In genomic region chr1:234770031-234770795, GRCh38 we compare ENCODE assay signal across 15 cellular contexts.
DNase-seq lines count a peak whose midpoint lies in the region; ATAC-seq and TF ChIP-seq lines count a peak whose summit lies in the region.
"Had no signal": no experiment of that assay in that cellular context is flagged by ENCODE, and none has a peak within 500 bp of the region (broad histone marks: within the 10 kb centered on the region; RNA-seq: fewer than 3 reads in every experiment).

No MANE protein-coding gene starts in this region.

- intact Hi-C loops in activated CD4-positive, alpha-beta memory T cell treated with anti-CD3 and anti-CD28 coated beads for 36 hours (cut with micrococcal nuclease) = loop anchor here (5.0 kb wide), 1 partner anchor 157 kb away; no protein-coding TSS in a partner anchor

- no peaks in the 10 kb centered on the region for H4K20me1 ChIP-seq in OCI-LY1 (ENCODE audit: insufficient read depth, low read length)

- H3K4me1 Mint-ChIP-seq in activated CD4-positive, alpha-beta memory T cell treated with anti-CD3 and anti-CD28 coated beads for 36 hours (ENCODE audit: low read depth) = peaks cover 68% of the 10 kb centered on the region
- H3K4me1 Mint-ChIP-seq in activated CD4-positive, alpha-beta memory T cell treated with anti-CD3 and anti-CD28 coated beads, Interleukin-2, amount 10 ng/mL, durations not matched to agents 7 days and 5 days = peaks cover 53% of the 10 kb centered on the region
- H3K4me1 Mint-ChIP-seq in progenitor cell of endocrine pancreas (ENCODE audit: low read depth) = peaks cover 27% of the 10 kb centered on the region

- H3K4me3 ChIP-seq in OCI-LY1 (ENCODE audit: low read depth, low read length, poor library complexity, severe bottlenecking) = no peak overlapping the region
- H3K4me3 ChIP-seq: heart left ventricle, thyroid gland had no signal

- H3K9ac ChIP-seq in OCI-LY1 (ENCODE audit: low read length) = no peak overlapping the region

- no peaks in the 10 kb centered on the region for H3K27me3 Mint-ChIP-seq in activated CD4-positive, alpha-beta memory T cell treated with anti-CD3 and anti-CD28 coated beads for 36 hours
- H3K27me3 Mint-ChIP-seq in activated CD4-positive, alpha-beta memory T cell treated with anti-CD3 and anti-CD28 coated beads, Interleukin-2, amount 10 ng/mL, durations not matched to agents 7 days and 5 days = no peaks in the 10 kb centered on the region
- no peaks in the 10 kb centered on the region for H3K27me3 Mint-ChIP-seq in progenitor cell of endocrine pancreas
- H3K27me3 Mint-ChIP-seq: effector memory CD8-positive, alpha-beta T cell had no signal

- H3F3A ChIP-seq in OCI-LY1 (ENCODE audit: insufficient read depth, low read length) = no peaks in the 10 kb centered on the region

- H3K27ac Mint-ChIP-seq in activated CD4-positive, alpha-beta memory T cell treated with anti-CD3 and anti-CD28 coated beads for 36 hours = peak overlapping the region; percentile 92
- H3K27ac Mint-ChIP-seq in activated CD4-positive, alpha-beta memory T cell treated with anti-CD3 and anti-CD28 coated beads, Interleukin-2, amount 10 ng/mL, durations not matched to agents 7 days and 5 days = no peak overlapping the region
- peak overlapping the region; percentile 22 for H3K27ac Mint-ChIP-seq in progenitor cell of endocrine pancreas

- peaks cover 2% of the 10 kb centered on the region for H3K9me3 Mint-ChIP-seq in activated CD4-positive, alpha-beta memory T cell treated with anti-CD3 and anti-CD28 coated beads for 36 hours
- peaks cover 3% of the 10 kb centered on the region for H3K9me3 Mint-ChIP-seq in activated CD4-positive, alpha-beta memory T cell treated with anti-CD3 and anti-CD28 coated beads, Interleukin-2, amount 10 ng/mL, durations not matched to agents 7 days and 5 days
- no peaks in the 10 kb centered on the region for H3K9me3 Mint-ChIP-seq in progenitor cell of endocrine pancreas (ENCODE audit: low read depth)
- H3K9me3 Mint-ChIP-seq: effector memory CD8-positive, alpha-beta T cell had no signal

- peak overlapping the region; percentile 93 for H3K27ac ChIP-seq in OCI-LY1 (ENCODE audit: low read depth, low read length, poor library complexity, severe bottlenecking)
- H3K27ac ChIP-seq: thyroid gland had no signal

- no peak for DNase-seq in activated CD4-positive, alpha-beta memory T cell treated with anti-CD3 and anti-CD28 coated beads for 36 hours
- DNase-seq in activated CD4-positive, alpha-beta memory T cell treated with anti-CD3 and anti-CD28 coated beads, Interleukin-2, amount 10 ng/mL, durations not matched to agents 7 days and 5 days = no peak
- DNase-seq in ecto neural progenitor cell (ENCODE audit: low spot score) (peak; percentile 67), progenitor cell of endocrine pancreas (ENCODE audit: low spot score, unreplicated experiment) (no peak), epidermal melanocyte (ENCODE audit: insufficient read length, low spot score) (no peak), glomerular visceral epithelial cell (ENCODE audit: extremely low spot score) (no peak)
- DNase-seq: activated CD4-positive, CD25-positive, alpha-beta regulatory T cell; effector memory CD8-positive, alpha-beta T cell; GF-D8; heart left ventricle; NCI-H2081 treated with DMSO at 0.1 percent for 48 hours; thyroid gland had no signal

- no peaks in the 10 kb centered on the region for H3K9me2 ChIP-seq in OCI-LY1 (ENCODE audit: low read depth, low read length)

- H2AFZ ChIP-seq in OCI-LY1 (ENCODE audit: low read length) = no peak overlapping the region

- H3K4me1 ChIP-seq in OCI-LY1 (ENCODE audit: insufficient read depth, low read length, severe bottlenecking) = peaks cover 54% of the 10 kb centered on the region

- H3K4me3 Mint-ChIP-seq in activated CD4-positive, alpha-beta memory T cell treated with anti-CD3 and anti-CD28 coated beads for 36 hours = peak overlapping the region; percentile 10
- no peak overlapping the region for H3K4me3 Mint-ChIP-seq in activated CD4-positive, alpha-beta memory T cell treated with anti-CD3 and anti-CD28 coated beads, Interleukin-2, amount 10 ng/mL, durations not matched to agents 7 days and 5 days
- H3K4me3 Mint-ChIP-seq in progenitor cell of endocrine pancreas (ENCODE audit: low read depth) = no peak overlapping the region

- CTCF ChIA-PET in activated CD4-positive, alpha-beta memory T cell treated with anti-CD3 and anti-CD28 coated beads for 36 hours (lab: Charles Lee) = interaction anchor here (0.8 to 1.0 kb wide), 2 partner anchors 16 to 33 kb away, joined by 3 to 4 read pairs; no protein-coding TSS in a partner anchor
- CTCF ChIA-PET in activated CD4-positive, alpha-beta memory T cell treated with anti-CD3 and anti-CD28 coated beads, Interleukin-2, amount 10 ng/mL, durations not matched to agents 7 days and 5 days (lab: Charles Lee) = interaction anchor here (0.9 kb wide), 1 partner anchor 316 kb away, joined by 4 read pairs; no protein-coding TSS in a partner anchor

- peaks cover 3% of the 10 kb centered on the region; the same call in 1 of the 2 replicates for H3K9me3 ChIP-seq in OCI-LY1 (ENCODE audit: low read length)
- H3K9me3 ChIP-seq: heart left ventricle, thyroid gland had no signal

- TF ChIP-seq CTCF in OCI-LY1 (IDR thresholded peaks at IDR 0.05; ENCODE audit: low read length) (no peak), progenitor cell of endocrine pancreas (IDR thresholded peaks at IDR 0.05; ENCODE audit: unreplicated experiment) (no peak)

- no peaks in the 10 kb centered on the region for H3K79me2 ChIP-seq in OCI-LY1 (ENCODE audit: insufficient read depth, low read length)

- POLR2A ChIA-PET in activated CD4-positive, alpha-beta memory T cell treated with anti-CD3 and anti-CD28 coated beads for 36 hours (lab: Charles Lee) = interaction anchor here (0.5 to 3.3 kb wide), 2 partner anchors 72 to 284 kb away, joined by 4 to 14 read pairs; no protein-coding TSS in a partner anchor
- POLR2A ChIA-PET in activated CD4-positive, alpha-beta memory T cell treated with anti-CD3 and anti-CD28 coated beads, Interleukin-2, amount 10 ng/mL, durations not matched to agents 7 days and 5 days (lab: Charles Lee) = interaction anchor here (1.3 to 1.8 kb wide), 2 partner anchors 15 to 39 kb away, joined by 3 to 11 read pairs; no protein-coding TSS in a partner anchor

- no peaks in the 10 kb centered on the region; the same call in 1 of the 2 replicates for H3K36me3 ChIP-seq in OCI-LY1 (ENCODE audit: insufficient read depth, low read length)
- H3K36me3 ChIP-seq: heart left ventricle, thyroid gland had no signal

- H3K4me2 ChIP-seq in OCI-LY1 (ENCODE audit: low read length) = no peak overlapping the region

- no peaks in the 10 kb centered on the region for H3K27me3 ChIP-seq in OCI-LY1 (ENCODE audit: insufficient read depth, low read length)
- H3K27me3 ChIP-seq: heart left ventricle, thyroid gland had no signal

- no peak for ATAC-seq in HG03108 (IDR thresholded peaks at IDR 0.05; ENCODE audit: unreplicated experiment)
- ATAC-seq: effector memory CD8-positive, alpha-beta T cell; heart left ventricle; Right ventricle myocardium inferior had no signal

- peaks cover 3% of the 10 kb centered on the region for H3K36me3 Mint-ChIP-seq in activated CD4-positive, alpha-beta memory T cell treated with anti-CD3 and anti-CD28 coated beads for 36 hours
- peaks cover 2% of the 10 kb centered on the region for H3K36me3 Mint-ChIP-seq in activated CD4-positive, alpha-beta memory T cell treated with anti-CD3 and anti-CD28 coated beads, Interleukin-2, amount 10 ng/mL, durations not matched to agents 7 days and 5 days (ENCODE audit: low read depth)
- no peaks in the 10 kb centered on the region for H3K36me3 Mint-ChIP-seq in progenitor cell of endocrine pancreas (ENCODE audit: insufficient read depth)
